ENCODE assay signal across 8 cellular contexts in the genomic region with DNA sequence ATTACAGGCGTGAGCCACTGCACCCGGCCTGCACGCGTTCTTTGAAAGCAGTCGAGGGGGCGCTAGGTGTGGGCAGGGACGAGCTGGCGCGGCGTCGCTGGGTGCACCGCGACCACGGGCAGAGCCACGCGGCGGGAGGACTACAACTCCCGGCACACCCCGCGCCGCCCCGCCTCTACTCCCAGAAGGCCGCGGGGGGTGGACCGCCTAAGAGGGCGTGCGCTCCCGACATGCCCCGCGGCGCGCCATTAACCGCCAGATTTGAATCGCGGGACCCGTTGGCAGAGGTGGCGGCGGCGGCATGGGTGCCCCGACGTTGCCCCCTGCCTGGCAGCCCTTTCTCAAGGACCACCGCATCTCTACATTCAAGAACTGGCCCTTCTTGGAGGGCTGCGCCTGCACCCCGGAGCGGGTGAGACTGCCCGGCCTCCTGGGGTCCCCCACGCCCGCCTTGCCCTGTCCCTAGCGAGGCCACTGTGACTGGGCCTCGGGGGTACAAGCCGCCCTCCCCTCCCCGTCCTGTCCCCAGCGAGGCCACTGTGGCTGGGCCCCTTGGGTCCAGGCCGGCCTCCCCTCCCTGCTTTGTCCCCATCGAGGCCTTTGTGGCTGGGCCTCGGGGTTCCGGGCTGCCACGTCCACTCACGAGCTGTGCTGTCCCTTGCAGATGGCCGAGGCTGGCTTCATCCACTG. TPM values are rescaled to one million over a fixed set of nuclear protein-coding genes. Genes with fewer than 3 reads are reported as not detected.
DNase-seq lines count a peak whose midpoint lies in the region; ATAC-seq and TF ChIP-seq lines count a peak whose summit lies in the region.

A gene (plus strand): TSS at position 238 of the 690 bp plus-strand sequence. CDS start 64 bp downstream, at position 302.

- H3K27me3 Mint-ChIP-seq in CD4-positive, alpha-beta memory T cell, result no peaks in the 10 kb centered on the region
- no peaks in the 10 kb centered on the region for H3K27me3 Mint-ChIP-seq in IgD-negative memory B cell

- H2AFZ ChIP-seq in OCI-LY3 (ENCODE audit: low read depth, low read length), result peak within 1 kb of the TSS; percentile 94; the same call in 1 of the 2 replicates

- peaks cover 8% of the 10 kb centered on the region for H3K4me1 ChIP-seq in CD4-positive, alpha-beta memory T cell (ENCODE audit: insufficient read depth, low read length)
- H3K4me1 ChIP-seq in OCI-LY3 (ENCODE audit: low read length), result peaks cover 11% of the 10 kb centered on the region
- peaks cover 8% of the 10 kb centered on the region for H3K4me1 ChIP-seq in mononuclear cell (ENCODE audit: insufficient read depth, low read length)

- peak within 1 kb of the TSS in 1 of 2 donors; percentile 69 for H3K4me3 ChIP-seq in CD4-positive, alpha-beta memory T cell (ENCODE audit: low read length in 2 of 2)
- H3K4me3 ChIP-seq in OCI-LY3 (ENCODE audit: low read length), result peak within 1 kb of the TSS; percentile 94
- H3K4me3 ChIP-seq in mononuclear cell (ENCODE audit: low read length), result peak within 1 kb of the TSS; percentile 35

- H3K36me3 Mint-ChIP-seq in CD4-positive, alpha-beta memory T cell, result no peaks in the 10 kb centered on the region
- peaks cover 2% of the 10 kb centered on the region for H3K36me3 Mint-ChIP-seq in IgD-negative memory B cell

- TF ChIP-seq CTCF in OCI-LY3 (IDR thresholded peaks at IDR 0.05; ENCODE audit: low read depth, low read length), result no peak

- intact Hi-C loops in CD4-positive, alpha-beta memory T cell (cut with micrococcal nuclease), result loop anchor here (1.0 to 2.0 kb wide), 2 partner anchors 39 to 74 kb away; no protein-coding TSS in a partner anchor

- H3K9ac ChIP-seq in OCI-LY3 (ENCODE audit: low read length), result peak within 1 kb of the TSS; percentile 96

- peak within 1 kb of the TSS; percentile 21 for H3K27ac ChIP-seq in CD4-positive, alpha-beta memory T cell (ENCODE audit: low read depth, low read length)
- peak within 1 kb of the TSS; percentile 61 for H3K27ac ChIP-seq in OCI-LY3 (ENCODE audit: low read length)

- peaks cover 3 to 9% (median 5%) of the 10 kb centered on the region in 4 donors for H3K4me1 Mint-ChIP-seq in CD4-positive, alpha-beta memory T cell
- peaks cover 0 to 5% (median 3%) of the 10 kb centered on the region in 3 donors for H3K4me1 Mint-ChIP-seq in IgD-negative memory B cell

- CTCF ChIA-PET in CD4-positive, alpha-beta memory T cell (lab: Charles Lee; ENCODE audit: partially characterized antibody), result no interaction called here

- peak; percentile 86 to 88 (median 87) for DNase-seq in CD4-positive, alpha-beta memory T cell
- peak; percentile 75 for DNase-seq in activated CD8-positive, alpha-beta memory T cell treated with anti-CD3 and anti-CD28 coated beads, Interleukin-2, amount 50 U/mL, for 24 hours (ENCODE audit: extremely low read depth)
- DNase-seq in epidermal melanocyte (ENCODE audit: insufficient read length, low spot score), result peak; percentile 93
- DNase-seq in stimulated activated CD8-positive, alpha-beta memory T cell treated with anti-CD3 and anti-CD28 coated beads, Interleukin-2, amount 100 ng/mL, for 1 hour (ENCODE audit: low read depth in 2 of 2), result peak; percentile 73 to 83

- no peaks in the 10 kb centered on the region for H3K27me3 ChIP-seq in CD4-positive, alpha-beta memory T cell (ENCODE audit: insufficient read depth, low read length)
- H3K27me3 ChIP-seq in OCI-LY3 (ENCODE audit: low read depth, low read length), result no peaks in the 10 kb centered on the region
- H3K27me3 ChIP-seq in mononuclear cell (ENCODE audit: insufficient read depth, low read length), result no peaks in the 10 kb centered on the region

- H3K4me3 Mint-ChIP-seq in CD4-positive, alpha-beta memory T cell, result peak within 1 kb of the TSS; percentile 28 to 84 (median 74)
- H3K4me3 Mint-ChIP-seq in IgD-negative memory B cell, result peak within 1 kb of the TSS in 3 of 4 donors; percentile 75 to 84 (median 79)

- peak; percentile 85 for ATAC-seq in GM21367 (IDR thresholded peaks at IDR 0.05; ENCODE audit: unreplicated experiment)

- H3K79me2 ChIP-seq in OCI-LY3 (ENCODE audit: low read length), result peaks cover 27% of the 10 kb centered on the region

- H3K9me3 Mint-ChIP-seq in CD4-positive, alpha-beta memory T cell, result no peaks in the 10 kb centered on the region
- H3K9me3 Mint-ChIP-seq in IgD-negative memory B cell, result no peaks in the 10 kb centered on the region

- POLR2A ChIA-PET in CD4-positive, alpha-beta memory T cell (lab: Charles Lee; ENCODE audit: partially characterized antibody), result interaction anchor here (2.1 kb wide), 1 partner anchor 74 kb away, joined by 8 read pairs; no protein-coding TSS in a partner anchor

- peak within 1 kb of the TSS in 2 of 7 donors; percentile 41 to 84 for H3K27ac Mint-ChIP-seq in CD4-positive, alpha-beta memory T cell
- no peak within 1 kb of the TSS for H3K27ac Mint-ChIP-seq in IgD-negative memory B cell

- H3K4me2 ChIP-seq in OCI-LY3 (ENCODE audit: low read length), result peak within 1 kb of the TSS; percentile 90

- H3K9me3 ChIP-seq in CD4-positive, alpha-beta memory T cell (ENCODE audit: control insufficient read depth in 1 of 2, low read length in 2 of 2), result no peaks in the 10 kb centered on the region
- no peaks in the 10 kb centered on the region for H3K9me3 ChIP-seq in OCI-LY3 (ENCODE audit: insufficient read depth, low read length)
- no peaks in the 10 kb centered on the region for H3K9me3 ChIP-seq in mononuclear cell (ENCODE audit: low read depth, low read length)

- H3K36me3 ChIP-seq in CD4-positive, alpha-beta memory T cell (ENCODE audit: insufficient read depth, low read length), result no peaks in the 10 kb centered on the region
- H3K36me3 ChIP-seq in OCI-LY3 (replicated peaks; ENCODE audit: low read depth, low read length), result peaks cover 18% of the 10 kb centered on the region

- H4K20me1 ChIP-seq in OCI-LY3 (ENCODE audit: insufficient read depth, low read length), result no peaks in the 10 kb centered on the region

RNA-seq across cellular contexts. Expression of the gene that starts here (rescaled TPM):
- total RNA-seq in CD4-positive, alpha-beta memory T cell, result under 1 TPM in 1 of 2 experiments, not detected in 1; 0.32 TPM
- polyA plus RNA-seq in CD4-positive, alpha-beta memory T cell, result under 1 TPM in 1 of 2 donors, not detected in 1; 0.18 TPM
- 0.25 TPM for polyA plus RNA-seq in IgD-negative memory B cell
- total RNA-seq in mononuclear cell, result 0.21 TPM

Comparison
In these comparisons a context has a peak if more than half of its experiments do, and no peak if none do; other contexts are left out.
1. Peak in DNase-seq and H3K27ac ChIP-seq in CD4-positive, alpha-beta memory T cell; RNA of the gene not detected or under 1 TPM.